18 cellular contexts compared by ENCODE assay signal in genomic region chr6:166655251-166655650, GRCh38.
"Had no signal": no experiment of that assay in that cellular context is flagged by ENCODE, and none has a peak within 500 bp of the region (broad histone marks: within the 10 kb centered on the region; RNA-seq: fewer than 3 reads in every experiment).

No MANE protein-coding gene starts in this region.

- H3K9me3 ChIP-seq: heart right ventricle, lower lobe of right lung, psoas muscle, right atrium auricular region, tibial artery had no signal

- FAIRE-seq: endometrium, keratinocyte had no signal

- H3K27ac ChIP-seq: heart right ventricle, lower lobe of right lung, psoas muscle, right atrium auricular region, tibial artery had no signal

- ATAC-seq: activated T-cell treated with anti-CD3 and anti-CD28 coated beads, Interleukin-2, amount 50 U/mL, for 72 hours; naive thymus-derived CD4-positive, alpha-beta T cell; psoas muscle had no signal

- DNase-seq: activated B cell treated with CpG ODN at 0.5 μM for 24 hours; activated CD4-positive, alpha-beta memory T cell treated with anti-CD3 and anti-CD28 coated beads for 36 hours; activated CD4-positive, alpha-beta T cell treated with anti-CD3 and anti-CD28 coated beads for 48 hours; activated effector memory CD4-positive, alpha-beta T cell treated with Interleukin-2 at 50 U/mL for 16 hours; activated naive CD4-positive, alpha-beta T cell treated with anti-CD3 and anti-CD28 coated beads, Interleukin-2, amount 10 ng/mL, durations not matched to agents 7 days and 5 days; activated T-cell treated with anti-CD3 and anti-CD28 coated beads, Interleukin-2, amount 50 U/mL, for 72 hours; amygdala; effector CD4-positive, alpha-beta T cell; heart right ventricle; lower lobe of right lung; naive thymus-derived CD4-positive, alpha-beta T cell; psoas muscle; stimulated activated CD4-positive, alpha-beta T cell treated with anti-CD3 and anti-CD28 coated beads, Interleukin-1b, Interleukin-23, amount 100 ng/mL, for 48 hours; T-helper 9 cell; tibial artery had no signal

- H3K36me3 ChIP-seq: heart right ventricle, lower lobe of right lung, right atrium auricular region, tibial artery had no signal

- H3K27me3 ChIP-seq: right atrium auricular region had no signal

- H3K4me1 ChIP-seq: tibial artery had no signal

- H3K4me3 ChIP-seq: heart right ventricle, lower lobe of right lung, psoas muscle, right atrium auricular region, tibial artery had no signal
